In genomic region chr10:70053896-70054641, GRCh38 we compare ENCODE assay signal across 8 cellular contexts. TPM values are rescaled to one million over a fixed set of nuclear protein-coding genes. Genes with fewer than 3 reads are reported as not detected.
A peak's percentile ranks its signal among the peaks of the same experiment; 100 is the strongest.
DNase-seq lines count a peak whose midpoint lies in the region; ATAC-seq lines count a peak whose summit lies in the region.

No MANE protein-coding gene starts in this region.

- H3K4me1 Mint-ChIP-seq in activated naive CD8-positive, alpha-beta T cell treated with anti-CD3 and anti-CD28 coated beads for 36 hours = peaks cover 7% of the 10 kb centered on the region

- no peak overlapping the region for H3K27ac Mint-ChIP-seq in activated naive CD8-positive, alpha-beta T cell treated with anti-CD3 and anti-CD28 coated beads for 36 hours

- ATAC-seq in stimulated activated naive CD8-positive, alpha-beta T cell treated with anti-CD3 and anti-CD28 coated beads, Interleukin-15, Interleukin-2, amounts not matched to agents 100 U/mL and 50 U/mL, for 24 hours = peak; percentile 33

- H3K4me1 ChIP-seq in iPS-15b (ENCODE audit: control insufficient read depth, insufficient read depth, low read length) = peaks cover 12% of the 10 kb centered on the region

- no peaks in the 10 kb centered on the region for H3K36me3 ChIP-seq in iPS-15b (ENCODE audit: control insufficient read depth, insufficient read depth, low read length)

- no peaks in the 10 kb centered on the region for H3K9me3 Mint-ChIP-seq in activated naive CD8-positive, alpha-beta T cell treated with anti-CD3 and anti-CD28 coated beads for 36 hours

- H3K9me3 ChIP-seq in iPS-15b (ENCODE audit: control insufficient read depth, insufficient read depth, low read length) = no peaks in the 10 kb centered on the region

- peak overlapping the region; percentile 32 for H3K4me3 ChIP-seq in iPS-15b (ENCODE audit: low read depth, low read length)

- peak overlapping the region; percentile 75 for H3K4me3 Mint-ChIP-seq in activated naive CD8-positive, alpha-beta T cell treated with anti-CD3 and anti-CD28 coated beads for 36 hours

- DNase-seq in stimulated activated CD4-positive, alpha-beta T cell treated with anti-CD3 and anti-CD28 coated beads, Interleukin-2, amount 100 ng/mL, for 48 hours = peak; percentile 14 to 19
- DNase-seq in stimulated activated CD4-positive, alpha-beta T cell treated with anti-CD3 and anti-CD28 coated beads, Interleukin-4, amount 100 ng/mL, for 4 hours = no peak
- peak; percentile 45 for DNase-seq in activated naive CD8-positive, alpha-beta T cell treated with anti-CD3 and anti-CD28 coated beads for 36 hours
- peak; percentile 51 for DNase-seq in stimulated activated naive CD8-positive, alpha-beta T cell treated with anti-CD3 and anti-CD28 coated beads, Interleukin-15, Interleukin-2, amounts not matched to agents 100 U/mL and 50 U/mL, for 24 hours
- DNase-seq in OCI-M1 (lab: John Stamatoyannopoulos, UW) (no peak), pons (ENCODE audit: low spot score) (no peak)
- DNase-seq in stimulated activated naive CD4-positive, alpha-beta T cell treated with Interleukin-2 at 50 U/mL for 16 hours (lab: John Stamatoyannopoulos, UW) = no peak

- peaks cover 78% of the 10 kb centered on the region for H3K27me3 ChIP-seq in iPS-15b (ENCODE audit: control insufficient read depth, insufficient read depth, low read length)

- H3K9ac ChIP-seq in iPS-15b (ENCODE audit: low read depth, low read length) = no peak overlapping the region

- peaks cover 54% of the 10 kb centered on the region for H3K27me3 Mint-ChIP-seq in activated naive CD8-positive, alpha-beta T cell treated with anti-CD3 and anti-CD28 coated beads for 36 hours

- no peaks in the 10 kb centered on the region for H3K36me3 Mint-ChIP-seq in activated naive CD8-positive, alpha-beta T cell treated with anti-CD3 and anti-CD28 coated beads for 36 hours

RNA-seq across cellular contexts. Expression of gene MACROH2A2, which starts 1.4 kb away (rescaled TPM):
- total RNA-seq in activated naive CD8-positive, alpha-beta T cell treated with anti-CD3 and anti-CD28 coated beads for 36 hours = 1 to 10 TPM; 3.9 to 4.8 TPM

Comparison
In these comparisons a context has a peak if more than half of its experiments do, and no peak if none do; other contexts are left out.
1. DNase-seq: peak in stimulated activated CD4-positive, alpha-beta T cell treated with anti-CD3 and anti-CD28 coated beads, Interleukin-2, amount 100 ng/mL, for 48 hours (2 of 2), activated naive CD8-positive, alpha-beta T cell treated with anti-CD3 and anti-CD28 coated beads for 36 hours (single experiment) and stimulated activated naive CD8-positive, alpha-beta T cell treated with anti-CD3 and anti-CD28 coated beads, Interleukin-15, Interleukin-2, amounts not matched to agents 100 U/mL and 50 U/mL, for 24 hours (single experiment); none in stimulated activated CD4-positive, alpha-beta T cell treated with anti-CD3 and anti-CD28 coated beads, Interleukin-4, amount 100 ng/mL, for 4 hours (0 of 2), OCI-M1 (single experiment), pons (single experiment) and stimulated activated naive CD4-positive, alpha-beta T cell treated with Interleukin-2 at 50 U/mL for 16 hours (single experiment).